1 cellular context compared by ENCODE assay signal in the genomic region with DNA sequence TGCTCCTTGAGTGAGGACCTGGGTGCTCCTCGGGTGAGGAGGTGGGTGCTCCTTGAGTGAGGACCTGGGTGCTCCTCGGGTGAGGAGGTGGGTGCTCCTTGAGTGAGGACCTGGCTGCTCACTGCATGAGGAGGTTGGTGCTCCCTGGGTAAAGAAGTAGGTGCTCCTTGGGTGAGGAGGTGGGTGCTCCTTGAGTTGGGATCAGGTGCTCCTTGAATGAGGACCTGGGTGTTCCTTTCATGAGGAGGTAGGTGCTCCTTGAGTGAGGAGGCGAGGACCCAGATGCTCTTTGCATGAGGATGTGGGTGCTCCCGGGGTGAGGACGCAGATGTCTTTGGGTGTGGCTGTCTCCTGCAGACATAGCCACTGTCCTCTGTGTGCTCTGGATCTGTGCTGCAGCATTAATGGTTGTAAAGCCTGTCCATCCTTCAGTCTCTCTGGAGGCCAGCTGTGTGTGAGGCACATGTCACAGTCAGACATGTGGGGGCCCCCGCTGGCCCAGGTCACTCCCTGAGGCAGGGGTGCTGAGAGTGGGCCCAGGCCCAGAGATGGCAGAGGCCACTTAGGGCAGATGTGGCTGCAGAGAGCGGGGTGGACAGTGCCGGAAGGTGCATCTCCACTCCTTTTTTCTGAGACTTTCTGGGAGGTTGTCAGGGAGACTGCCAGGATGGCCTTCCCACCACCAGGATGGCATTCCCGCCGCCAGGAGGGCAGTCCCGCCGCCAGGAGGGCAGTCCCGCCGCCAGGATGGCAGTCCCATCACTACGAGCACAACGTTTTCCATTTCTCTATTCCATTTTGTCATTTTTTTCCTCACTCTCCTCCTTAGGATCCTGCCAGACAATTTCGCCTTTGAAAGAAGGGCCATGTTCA.
TF ChIP-seq lines count a peak whose summit lies in the region.

No MANE protein-coding gene starts in this region.

TF ChIP-seq in K562, 482 proteins besides CTCF, POLR2A, EP300 and RAD21:
- peak; percentile 96 for TF ChIP-seq ZNF263 (CRISPR knock-in tag; IDR thresholded peaks at IDR 0.05; ENCODE audit: borderline replicate concordance)
- no peak for TF ChIP-seq SMAD2 (IDR thresholded peaks at IDR 0.05; ENCODE audit: low read depth, low read length)
